8 cellular contexts compared by ENCODE assay signal in the genomic region with DNA sequence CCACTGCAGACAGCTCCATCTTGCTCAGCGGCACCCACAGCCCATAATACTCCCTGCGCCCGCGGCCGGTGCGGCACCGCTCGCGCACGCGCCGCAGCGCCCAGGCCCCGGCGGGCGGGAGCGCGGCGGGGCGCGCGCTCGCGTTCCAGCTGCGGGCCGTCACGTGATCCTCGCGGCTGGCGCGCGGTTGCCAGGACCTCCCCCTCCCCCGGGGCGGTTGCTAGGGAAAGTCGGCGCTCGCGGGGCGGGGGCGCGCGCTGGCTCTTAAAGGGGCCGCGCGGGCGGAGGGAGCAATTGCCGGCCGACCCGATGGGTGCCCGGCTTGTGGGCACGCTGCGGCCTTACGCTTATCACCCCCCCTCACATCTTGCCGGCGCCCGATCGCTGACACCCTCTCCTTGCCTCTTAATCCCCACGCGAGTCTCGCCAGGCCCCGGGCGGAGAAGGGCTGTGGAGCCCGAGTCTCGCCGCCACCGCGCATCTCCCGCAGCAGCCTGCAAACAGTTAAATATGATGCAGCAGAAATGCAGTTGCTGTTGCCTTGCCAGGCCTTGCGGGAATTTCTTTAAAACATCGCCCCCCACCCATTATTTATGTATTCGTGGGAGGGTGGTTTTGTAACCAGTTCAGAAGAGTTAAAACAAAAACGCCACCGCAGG. TPM values are rescaled to one million over a fixed set of nuclear protein-coding genes. Genes with fewer than 3 reads are reported as not detected.
A peak's percentile ranks its signal among the peaks of the same experiment; 100 is the strongest.
DNase-seq lines count a peak whose midpoint lies in the region; ATAC-seq and TF ChIP-seq lines count a peak whose summit lies in the region.

Gene CBX6 (minus strand): TSS at position 45 of the 659 bp plus-strand sequence. CDS start 26 bp downstream, at position 19.

- peak within 1 kb of the TSS; percentile 71 for H3K4me3 ChIP-seq in GM08714 (ENCODE audit: low read length)
- peak within 1 kb of the TSS; percentile 98 for H3K4me3 ChIP-seq in SU-DHL-6 (ENCODE audit: insufficient read depth, low read length, poor library complexity, severe bottlenecking)
- H3K4me3 ChIP-seq in testis, result peak within 1 kb of the TSS; percentile 87 to 91

- no peaks in the 10 kb centered on the region for H3K9me2 ChIP-seq in SU-DHL-6 (replicated peaks; ENCODE audit: insufficient read depth, low read length)

- H3K36me3 ChIP-seq in SU-DHL-6 (ENCODE audit: low read length) (no peaks in the 10 kb centered on the region), testis (ENCODE audit: low read depth, missing control alignments) (no peaks in the 10 kb centered on the region)

- H3K27ac ChIP-seq in SU-DHL-6 (ENCODE audit: low read depth, low read length) (peak within 1 kb of the TSS; percentile 87), testis (peak within 1 kb of the TSS; percentile 93 to 96)

- 0 out of 2 replicates have a peak, but pooled peaks cover 3% of the 10 kb centered on the region for H3F3A ChIP-seq in SU-DHL-6 (ENCODE audit: insufficient read depth)

- H3K79me2 ChIP-seq in SU-DHL-6 (ENCODE audit: insufficient read depth, low read length), result peaks cover 18% of the 10 kb centered on the region; the same call in 1 of the 2 replicates

- no peak for TF ChIP-seq CTCF in SU-DHL-6 (IDR thresholded peaks at IDR 0.05; ENCODE audit: insufficient read depth, low read length, poor library complexity, severe bottlenecking)
- TF ChIP-seq CTCF in glutamatergic neuron (IDR thresholded peaks at IDR 0.05; ENCODE audit: partially characterized antibody, unreplicated experiment), result no peak
- no peak for TF ChIP-seq CTCF in osteocyte (IDR thresholded peaks at IDR 0.05)
- TF ChIP-seq CTCF in testis (IDR thresholded peaks at IDR 0.05), result peak in 1 of 3 experiments; percentile 38

- peak within 1 kb of the TSS; percentile 93 for H3K4me2 ChIP-seq in SU-DHL-6 (ENCODE audit: low read depth, low read length, poor library complexity, severe bottlenecking)

- H3K36me3 Mint-ChIP-seq in activated naive CD8-positive, alpha-beta T cell treated with anti-CD3 and anti-CD28 coated beads for 36 hours, result peaks cover 28% of the 10 kb centered on the region
- H3K36me3 Mint-ChIP-seq in glutamatergic neuron (ENCODE audit: unreplicated experiment) (no peaks in the 10 kb centered on the region), osteocyte (ENCODE audit: unreplicated experiment) (peaks cover 5% of the 10 kb centered on the region)

- peak; percentile 32 for DNase-seq in NCI-H1417 treated with DMSO at 0.1 percent for 48 hours (lab: John Stamatoyannopoulos, UW)
- peak; percentile 96 for DNase-seq in activated naive CD8-positive, alpha-beta T cell treated with anti-CD3 and anti-CD28 coated beads for 36 hours
- peak; percentile 98 for DNase-seq in glutamatergic neuron
- peak; percentile 98 for DNase-seq in osteocyte (ENCODE audit: extremely low spot score, unreplicated experiment)
- peak; percentile 96 for DNase-seq in testis

- peaks cover 24% of the 10 kb centered on the region for H3K4me1 ChIP-seq in testis

- H3K9me3 Mint-ChIP-seq in activated naive CD8-positive, alpha-beta T cell treated with anti-CD3 and anti-CD28 coated beads for 36 hours, result no peaks in the 10 kb centered on the region
- H3K9me3 Mint-ChIP-seq in glutamatergic neuron (ENCODE audit: unreplicated experiment) (peaks cover 7% of the 10 kb centered on the region), osteocyte (ENCODE audit: unreplicated experiment) (no peaks in the 10 kb centered on the region)

- no peaks in the 10 kb centered on the region for H3K27me3 ChIP-seq in SU-DHL-6 (ENCODE audit: low read length)
- H3K27me3 ChIP-seq in testis, result no peaks in the 10 kb centered on the region

- intact Hi-C loops in testis (cut with DNase I; ENCODE audit: low total_unique reads), result loop anchor here (10.0 kb wide), 1 partner anchor 52 kb away; no protein-coding TSS in a partner anchor

- peak; percentile 74 for ATAC-seq in HG02759 (IDR thresholded peaks at IDR 0.05; ENCODE audit: unreplicated experiment)

- H3K27ac Mint-ChIP-seq in activated naive CD8-positive, alpha-beta T cell treated with anti-CD3 and anti-CD28 coated beads for 36 hours, result peak within 1 kb of the TSS; percentile 94
- H3K27ac Mint-ChIP-seq in glutamatergic neuron (ENCODE audit: unreplicated experiment), result peak within 1 kb of the TSS; percentile 98
- H3K27ac Mint-ChIP-seq in osteocyte (ENCODE audit: unreplicated experiment), result peak within 1 kb of the TSS; percentile 98

- H3K9me3 ChIP-seq in SU-DHL-6 (ENCODE audit: insufficient read depth, low read length) (no peaks in the 10 kb centered on the region), testis (no peaks in the 10 kb centered on the region)

- no peaks in the 10 kb centered on the region for H3K27me3 Mint-ChIP-seq in activated naive CD8-positive, alpha-beta T cell treated with anti-CD3 and anti-CD28 coated beads for 36 hours
- H3K27me3 Mint-ChIP-seq in glutamatergic neuron (ENCODE audit: unreplicated experiment) (peaks cover 2% of the 10 kb centered on the region), osteocyte (ENCODE audit: unreplicated experiment) (peaks cover 23% of the 10 kb centered on the region)

- H3K4me3 Mint-ChIP-seq in activated naive CD8-positive, alpha-beta T cell treated with anti-CD3 and anti-CD28 coated beads for 36 hours, result peak within 1 kb of the TSS; percentile 94
- H3K4me3 Mint-ChIP-seq in glutamatergic neuron (ENCODE audit: unreplicated experiment), result peak within 1 kb of the TSS; percentile 98
- H3K4me3 Mint-ChIP-seq in osteocyte (ENCODE audit: unreplicated experiment), result peak within 1 kb of the TSS; percentile 92

- 0 to 2% methylated on average over 10 to 43 of the region's 73 CpGs for WGBS in testis, 2 donors

- H4K20me1 ChIP-seq in SU-DHL-6 (ENCODE audit: low read depth, low read length), result no peaks in the 10 kb centered on the region

- no peak for TF ChIP-seq POLR2A in testis (IDR thresholded peaks at IDR 0.05)

- H3K4me1 Mint-ChIP-seq in activated naive CD8-positive, alpha-beta T cell treated with anti-CD3 and anti-CD28 coated beads for 36 hours, result peaks cover 57% of the 10 kb centered on the region
- H3K4me1 Mint-ChIP-seq in glutamatergic neuron (ENCODE audit: low read depth, unreplicated experiment) (peaks cover 19% of the 10 kb centered on the region), osteocyte (ENCODE audit: unreplicated experiment) (peaks cover 23% of the 10 kb centered on the region)

- peak within 1 kb of the TSS; percentile 94 for H3K9ac ChIP-seq in SU-DHL-6 (ENCODE audit: low read length)

- peak within 1 kb of the TSS; percentile 94 for H2AFZ ChIP-seq in SU-DHL-6 (ENCODE audit: low read depth, low read length, severe bottlenecking)

RNA-seq across cellular contexts. Expression of gene CBX6, which starts in this region (rescaled TPM):
- 100 to 1,000 TPM; 141 TPM for total RNA-seq in activated naive CD8-positive, alpha-beta T cell treated with anti-CD3 and anti-CD28 coated beads for 36 hours
- 27.6 TPM for total RNA-seq in glutamatergic neuron (ENCODE audit: unreplicated experiment)
- 83.5 and 86.2 TPM in 2 replicates for total RNA-seq in osteocyte
- total RNA-seq in testis, result 10 to 100 TPM; 30.1 to 33.1 TPM
- 18.7 TPM for polyA plus RNA-seq in testis (ENCODE audit: insufficient read depth, low read depth, low replicate concordance)

Comparison
In these comparisons a context has a peak if more than half of its experiments do, and no peak if none do; other contexts are left out.
1. Peak in every context shown above with its lines: DNase-seq, ATAC-seq, H3K4me3 ChIP-seq and H3K27ac ChIP-seq.
2. DNase-seq: peak in every context shown above with its lines; median percentile 98 in glutamatergic neuron; 98 in osteocyte; 96 in activated naive CD8-positive, alpha-beta T cell treated with anti-CD3 and anti-CD28 coated beads for 36 hours; 96 in testis; 32 in NCI-H1417 treated with DMSO at 0.1 percent for 48 hours.